In the genomic region with DNA sequence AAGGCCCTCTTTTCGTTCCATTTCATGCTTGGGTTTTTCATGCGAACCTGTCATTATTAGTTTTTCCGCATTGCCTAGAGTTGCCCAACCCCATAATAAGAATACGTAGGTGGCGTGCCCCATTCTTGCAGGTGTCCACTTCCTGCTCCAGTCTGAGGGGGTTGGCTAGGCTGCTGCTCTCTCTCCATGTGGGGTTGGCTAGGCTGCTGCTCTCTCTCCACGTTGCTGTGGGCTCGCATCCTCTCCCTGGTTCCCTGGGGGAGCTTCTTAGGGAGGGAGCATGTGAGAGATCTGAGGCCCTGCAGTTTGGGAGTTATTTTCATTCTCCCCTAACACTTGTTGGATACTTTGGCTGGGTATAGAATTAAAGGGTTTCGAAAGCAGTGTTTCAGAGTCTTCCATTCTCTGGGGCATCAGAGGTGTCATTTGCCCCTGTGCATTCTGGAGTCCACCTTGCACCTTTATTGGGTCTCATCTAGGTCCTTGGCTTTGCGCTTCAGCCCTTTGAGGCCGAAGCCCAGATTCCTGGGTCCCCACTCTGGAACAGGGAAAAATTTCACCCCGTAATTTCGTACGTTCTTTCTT, we compare ENCODE assay signal across 1 cellular context.
A peak's percentile ranks its signal among the peaks of the same experiment; 100 is the strongest.
TF ChIP-seq lines count a peak whose summit lies in the region.

No MANE protein-coding gene starts in this region.

TF ChIP-seq in K562, 482 proteins besides CTCF, POLR2A, EP300 and RAD21:
- TF ChIP-seq MYC (IDR thresholded peaks at IDR 0.05; ENCODE audit: low read depth, low read length) (no peak), MYC (CRISPR knock-in tag; IDR thresholded peaks at IDR 0.05; ENCODE audit: borderline replicate concordance, low read depth) (no peak), CBX5 (IDR thresholded peaks at IDR 0.05; ENCODE audit: borderline replicate concordance, low read depth) (0 out of 2 replicates have a peak, but pooled peaks have one; percentile 18), CEBPB (tag; IDR thresholded peaks at IDR 0.05) (0 out of 2 replicates have a peak, but pooled peaks have one; percentile 26), TRIM24 (IDR thresholded peaks at IDR 0.05) (peak in 1 of 2 experiments; percentile 34; a peak in 1 of 4 replicates), CBX3 (IDR thresholded peaks at IDR 0.05; ENCODE audit: borderline replicate concordance in 1 of 2, low read length in 2 of 2) (peak in 1 of 2 experiments; percentile 84; a peak in 1 of 3 replicates), ZBTB34 (CRISPR knock-in tag; IDR thresholded peaks at IDR 0.05) (no peak), ZFP1 (CRISPR knock-in tag; IDR thresholded peaks at IDR 0.05) (peak; percentile 89), ZNF12 (CRISPR knock-in tag; IDR thresholded peaks at IDR 0.05) (no peak), TRIM28 (IDR thresholded peaks at IDR 0.05) (peak; percentile 82), POLR2AphosphoS5 (IDR thresholded peaks at IDR 0.05; ENCODE audit: control insufficient read depth, insufficient read depth, low read depth, low read length) (peak; percentile 27; the same call in 1 of the 2 replicates), HMGN3 (IDR thresholded peaks at IDR 0.05; ENCODE audit: borderline replicate concordance, extremely low read depth, insufficient read length, low read depth, low read length) (no peak), SUPT5H (IDR thresholded peaks at IDR 0.05) (no peak)
- TF ChIP-seq, protein P1, sequence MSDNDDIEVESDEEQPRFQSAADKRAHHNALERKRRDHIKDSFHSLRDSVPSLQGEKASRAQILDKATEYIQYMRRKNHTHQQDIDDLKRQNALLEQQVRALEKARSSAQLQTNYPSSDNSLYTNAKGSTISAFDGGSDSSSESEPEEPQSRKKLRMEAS (CRISPR knock-in tag; IDR thresholded peaks at IDR 0.05) = no peak
- TF ChIP-seq, protein P2, sequence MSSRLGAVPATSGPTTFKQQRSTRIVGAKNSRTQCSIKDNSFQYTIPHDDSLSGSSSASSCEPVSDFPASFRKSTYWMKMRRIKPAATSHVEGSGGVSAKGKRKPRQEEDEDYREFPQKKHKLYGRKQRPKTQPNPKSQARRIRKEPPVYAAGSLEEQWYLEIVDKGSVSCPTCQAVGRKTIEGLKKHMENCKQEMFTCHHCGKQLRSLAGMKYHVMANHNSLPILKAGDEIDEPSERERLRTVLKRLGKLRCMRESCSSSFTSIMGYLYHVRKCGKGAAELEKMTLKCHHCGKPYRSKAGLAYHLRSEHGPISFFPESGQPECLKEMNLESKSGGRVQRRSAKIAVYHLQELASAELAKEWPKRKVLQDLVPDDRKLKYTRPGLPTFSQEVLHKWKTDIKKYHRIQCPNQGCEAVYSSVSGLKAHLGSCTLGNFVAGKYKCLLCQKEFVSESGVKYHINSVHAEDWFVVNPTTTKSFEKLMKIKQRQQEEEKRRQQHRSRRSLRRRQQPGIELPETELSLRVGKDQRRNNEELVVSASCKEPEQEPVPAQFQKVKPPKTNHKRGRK (tag; IDR thresholded peaks at IDR 0.05) = no peak
